ENCODE assay signal across 26 cellular contexts in genomic region chr1:29761159-29761928, GRCh38.
"Had no signal": no experiment of that assay in that cellular context is flagged by ENCODE, and none has a peak within 500 bp of the region (broad histone marks: within the 10 kb centered on the region; RNA-seq: fewer than 3 reads in every experiment).

No MANE protein-coding gene starts in this region.

- DNase-seq: activated CD4-positive, alpha-beta memory T cell treated with anti-CD3 and anti-CD28 coated beads for 36 hours; activated CD4-positive, alpha-beta T cell treated with anti-CD3 and anti-CD28 coated beads for 4 hours; activated CD4-positive, CD25-positive, alpha-beta regulatory T cell; activated naive CD8-positive, alpha-beta T cell treated with anti-CD3 and anti-CD28 coated beads, Interleukin-2, amount 50 U/mL, for 24 hours; activated T-cell treated with anti-CD3 and anti-CD28 coated beads, Interleukin-2, amount 50 U/mL, for 48 hours; amygdala; central memory CD4-positive, alpha-beta T cell; effector CD4-positive, alpha-beta T cell; hippocampal formation; kidney; left colon; natural killer cell; small intestine; stimulated activated CD4-positive, alpha-beta T cell treated with anti-CD3 and anti-CD28 coated beads, Interleukin-4, amount 100 ng/mL, for 24 hours; stimulated activated naive B cell treated with anti-CD40 and anti-IgM and Interleukin-4, amounts not matched to agents 10 μg/mL and 1 μg/mL and 100 μg/mL, for 72 hours; stomach; T-helper 17 cell; thyroid gland; upper lobe of left lung had no signal

- H3K27me3 ChIP-seq: thyroid gland, upper lobe of left lung had no signal

- H3K4me3 ChIP-seq: breast epithelium, gastroesophageal sphincter, stomach, thyroid gland, upper lobe of left lung had no signal

- H3K9me3 ChIP-seq: stomach, thyroid gland, upper lobe of left lung had no signal

- H3K4me3 Mint-ChIP-seq: activated CD4-positive, alpha-beta memory T cell treated with anti-CD3 and anti-CD28 coated beads for 36 hours; activated naive CD4-positive, alpha-beta T cell treated with anti-CD3 and anti-CD28 coated beads, Interleukin-2, amount 50 U/mL, for 24 hours; activated naive CD8-positive, alpha-beta T cell treated with anti-CD3 and anti-CD28 coated beads, Interleukin-2, amount 50 U/mL, for 24 hours; dendritic cell treated with granulocyte-macrophage colony-stimulating factor and Interleukin-4, amounts not matched to agents 40 ng/mL and 50 ng/mL, for 4 days; memory B cell; natural killer cell; stimulated activated naive B cell treated with anti-CD40 and anti-IgM and Interleukin-4, amounts not matched to agents 10 μg/mL and 1 μg/mL and 100 μg/mL, for 72 hours; T-helper 17 cell had no signal

- H3K9me3 Mint-ChIP-seq: activated CD4-positive, alpha-beta memory T cell treated with anti-CD3 and anti-CD28 coated beads for 36 hours; activated naive CD8-positive, alpha-beta T cell treated with anti-CD3 and anti-CD28 coated beads, Interleukin-2, amount 50 U/mL, for 24 hours; activated T-helper 2 cell treated with anti-CD3 and anti-CD28 coated beads, Interferon-gamma antibody, Interleukin-2, Interleukin-4, amounts not matched to agents 10 μg/mL and 5 μg/mL and 100 μg/mL, durations not matched to agents 14 hours and 24 hours and 36 hours; dendritic cell treated with granulocyte-macrophage colony-stimulating factor and Interleukin-4, amounts not matched to agents 40 ng/mL and 50 ng/mL, for 4 days; memory B cell; natural killer cell had no signal

- H3K27ac ChIP-seq: breast epithelium, gastroesophageal sphincter, stomach, thyroid gland, upper lobe of left lung had no signal

- H3K36me3 Mint-ChIP-seq: activated CD4-positive, alpha-beta memory T cell treated with anti-CD3 and anti-CD28 coated beads for 36 hours; activated naive CD4-positive, alpha-beta T cell treated with anti-CD3 and anti-CD28 coated beads, Interleukin-2, amount 50 U/mL, for 24 hours; memory B cell; natural killer cell; stimulated activated naive B cell treated with anti-CD40 and anti-IgM and Interleukin-4, amounts not matched to agents 10 μg/mL and 1 μg/mL and 100 μg/mL, for 72 hours had no signal

- H3K4me1 Mint-ChIP-seq: activated naive CD4-positive, alpha-beta T cell treated with anti-CD3 and anti-CD28 coated beads, Interleukin-2, amount 50 U/mL, for 24 hours; activated naive CD8-positive, alpha-beta T cell treated with anti-CD3 and anti-CD28 coated beads, Interleukin-2, amount 50 U/mL, for 24 hours; memory B cell; natural killer cell; stimulated activated naive B cell treated with anti-CD40 and anti-IgM and Interleukin-4, amounts not matched to agents 10 μg/mL and 1 μg/mL and 100 μg/mL, for 72 hours; T-helper 17 cell had no signal

- H3K36me3 ChIP-seq: breast epithelium, gastroesophageal sphincter, stomach, thyroid gland, upper lobe of left lung had no signal

- H3K27ac Mint-ChIP-seq: activated CD4-positive, alpha-beta memory T cell treated with anti-CD3 and anti-CD28 coated beads for 36 hours; activated naive CD4-positive, alpha-beta T cell treated with anti-CD3 and anti-CD28 coated beads, Interleukin-2, amount 50 U/mL, for 24 hours; activated naive CD8-positive, alpha-beta T cell treated with anti-CD3 and anti-CD28 coated beads, Interleukin-2, amount 50 U/mL, for 24 hours; activated T-helper 2 cell treated with anti-CD3 and anti-CD28 coated beads, Interferon-gamma antibody, Interleukin-2, Interleukin-4, amounts not matched to agents 10 μg/mL and 5 μg/mL and 100 μg/mL, durations not matched to agents 14 hours and 24 hours and 36 hours; dendritic cell treated with granulocyte-macrophage colony-stimulating factor and Interleukin-4, amounts not matched to agents 40 ng/mL and 50 ng/mL, for 4 days; memory B cell; natural killer cell; progenitor cell of endocrine pancreas; stimulated activated naive B cell treated with anti-CD40 and anti-IgM and Interleukin-4, amounts not matched to agents 10 μg/mL and 1 μg/mL and 100 μg/mL, for 72 hours; T-helper 17 cell had no signal
